8 cellular contexts compared by ENCODE assay signal in genomic region chr10:78756604-78757442, GRCh38.
A peak's percentile ranks its signal among the peaks of the same experiment; 100 is the strongest.
DNase-seq lines count a peak whose midpoint lies in the region; ATAC-seq, FAIRE-seq and TF ChIP-seq lines count a peak whose summit lies in the region.

No MANE protein-coding gene starts in this region.

- DNase-seq in AML-193 (lab: John Stamatoyannopoulos, UW) (peak; percentile 95 to 96), Karpas-422 (peak; percentile 73), anterior cingulate cortex (lab: John Stamatoyannopoulos, UW) (peak in 52 of 58 donors; percentile 13 to 90 (median 59)), right cardiac atrium (peak; percentile 83 to 85 (median 84)), retina (peak; percentile 66), D721Med (ENCODE audit: insufficient read length, low spot score) (no peak)
- no peak for DNase-seq in activated CD4-positive, CD25-positive, alpha-beta regulatory T cell treated with anti-CD3 and anti-CD28 coated beads, Interleukin-2, amount 50 U/mL, for 72 hours

- WGBS in right cardiac atrium = 55% methylated on average over 19 of the region's 19 CpGs

- H3K9me3 ChIP-seq in Karpas-422 (ENCODE audit: low read length) (no peaks in the 10 kb centered on the region), right cardiac atrium (ENCODE audit: control insufficient read depth, low read length) (no peaks in the 10 kb centered on the region)

- no peaks in the 10 kb centered on the region for H3K36me3 ChIP-seq in Karpas-422 (ENCODE audit: insufficient read depth, low read length)

- no peak for TF ChIP-seq CTCF in D721Med (IDR thresholded peaks at IDR 0.05; ENCODE audit: insufficient read depth, missing control alignments)

- no peak for FAIRE-seq in D721Med (lab: Jason Lieb, UNC)

- intact Hi-C loops in right cardiac atrium (cut with DNase I) = no loop called here

- no peak overlapping the region for H2AFZ ChIP-seq in Karpas-422 (ENCODE audit: low read length)

- H3K4me1 ChIP-seq in Karpas-422 (ENCODE audit: low read length) = peaks cover 28% of the 10 kb centered on the region
- H3K4me1 ChIP-seq in right cardiac atrium (ENCODE audit: control insufficient read depth, insufficient read depth, low read length) = peaks cover 8% of the 10 kb centered on the region

- H4K20me1 ChIP-seq in Karpas-422 (ENCODE audit: insufficient read depth, low read depth, low read length) = peaks cover 34% of the 10 kb centered on the region; the same call in 1 of the 2 replicates

- H3K9ac ChIP-seq in Karpas-422 (ENCODE audit: low read length) = no peak overlapping the region

- no peaks in the 10 kb centered on the region for H3K79me2 ChIP-seq in Karpas-422 (ENCODE audit: low read length)

- H3K9me2 ChIP-seq in Karpas-422 (replicated peaks; ENCODE audit: insufficient read depth, low read length) = no peaks in the 10 kb centered on the region

- H3K4me3 ChIP-seq in Karpas-422 (ENCODE audit: low read length) = no peak overlapping the region
- H3K4me3 ChIP-seq in right cardiac atrium (ENCODE audit: low read length) = no peak overlapping the region

- ATAC-seq in right cardiac atrium (peak; percentile 91 to 97), HG02981 (IDR thresholded peaks at IDR 0.05; ENCODE audit: unreplicated experiment) (no peak)

- peak overlapping the region; percentile 33 for H3K4me2 ChIP-seq in Karpas-422 (ENCODE audit: low read depth, low read length, poor library complexity, severe bottlenecking)

- H3K27me3 ChIP-seq in Karpas-422 (ENCODE audit: low read length) (0 out of 2 replicates have a peak, but pooled peaks cover 4% of the 10 kb centered on the region), right cardiac atrium (ENCODE audit: control insufficient read depth, insufficient read depth) (no peaks in the 10 kb centered on the region)

- no peak overlapping the region for H3K27ac ChIP-seq in Karpas-422 (ENCODE audit: low read length)
- H3K27ac ChIP-seq in right cardiac atrium (ENCODE audit: low read length) = peak overlapping the region; percentile 39

Comparison
In these comparisons a context has a peak if more than half of its experiments do, and no peak if none do; other contexts are left out.
1. DNase-seq: peak in AML-193 (2 of 2), Karpas-422 (single experiment), anterior cingulate cortex (52 of 58), right cardiac atrium (3 of 3) and retina (single experiment); none in D721Med (single experiment) and activated CD4-positive, CD25-positive, alpha-beta regulatory T cell treated with anti-CD3 and anti-CD28 coated beads, Interleukin-2, amount 50 U/mL, for 72 hours (single experiment).